Comparison of ENCODE assay signal across 5 cellular contexts in the genomic region with DNA sequence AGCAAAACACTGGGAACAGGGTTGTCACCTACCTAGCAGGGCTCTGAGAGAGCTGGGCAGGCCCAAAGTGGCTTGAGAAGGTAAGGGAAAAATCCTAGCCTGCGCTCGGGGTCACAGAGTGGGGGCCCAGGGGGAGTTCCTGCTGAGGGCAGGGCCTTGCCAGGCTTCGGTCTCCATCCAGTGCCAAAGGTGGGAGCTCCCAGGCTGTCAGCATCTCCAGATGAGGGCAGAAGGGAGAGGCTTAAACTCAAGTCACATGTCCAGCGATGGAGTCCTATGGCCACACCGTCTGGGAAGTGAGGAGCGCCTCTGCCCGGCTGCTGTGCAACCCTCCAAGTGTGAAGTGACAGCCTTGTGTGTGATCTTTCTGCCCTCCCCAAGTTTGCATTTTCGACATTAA. TPM values are rescaled to one million over a fixed set of nuclear protein-coding genes. Genes with fewer than 3 reads are reported as not detected.
DNase-seq lines count a peak whose midpoint lies in the region; ATAC-seq, FAIRE-seq and TF ChIP-seq lines count a peak whose summit lies in the region.
"Not testable (repeated sequence)": the region's sequence is repeated elsewhere in the genome, so short reads cannot be mapped to it uniquely, and the experiment has no call there.

No MANE protein-coding gene starts in this region.

- H3K4me1 Mint-ChIP-seq in GM23338: peaks cover 28% of the 10 kb centered on the region

- not testable (repeated sequence) for H4K20me1 ChIP-seq in GM23338 (replicated peaks; ENCODE audit: insufficient read depth); K562 (replicated peaks; ENCODE audit: control insufficient read depth, insufficient read depth, low read length)

- not testable (repeated sequence) for H3K9me1 ChIP-seq in K562 (ENCODE audit: control insufficient read depth, insufficient read depth, low read length)

- H3K9me3 ChIP-seq in K562 (replicated peaks; ENCODE audit: control insufficient read depth, insufficient read depth, low read depth, low read length): not testable (repeated sequence)

- H3K4me3 ChIP-seq in GM23338, K562: not testable (repeated sequence)

- CTCF ChIA-PET in K562 (lab: Yijun Ruan, JAX; ENCODE audit: low intra/inter-chr PET ratio): not testable (repeated sequence)

- H3K9me3 Mint-ChIP-seq in GM23338: not testable (repeated sequence)

- not testable (repeated sequence) for H2AFZ ChIP-seq in GM23338; K562 (ENCODE audit: low read depth, low read length)

- in situ Hi-C loops in K562 (cut with MboI): not testable (repeated sequence)

- H3K4me2 ChIP-seq in GM23338; K562 (ENCODE audit: insufficient read depth, low read length): not testable (repeated sequence)

- H3F3A ChIP-seq in GM23338 (replicated peaks; ENCODE audit: low read depth): peaks cover 28% of the 10 kb centered on the region

- H3K36me3 ChIP-seq in GM23338 (ENCODE audit: insufficient read depth); K562 (ENCODE audit: control insufficient read depth, insufficient read depth, low read length): not testable (repeated sequence)

- not testable (repeated sequence) for TF ChIP-seq POLR2A in K562 (conservative IDR thresholded peaks at IDR 0.05)

- intact Hi-C loops in K562 (cut with micrococcal nuclease); left colon (cut with DNase I, micrococcal nuclease): not testable (repeated sequence)

- 72% methylated on average over 8 of the region's 8 CpGs for WGBS in K562 (ENCODE audit: insufficient coverage, low coverage, missing lambda C conversion rate)

- not testable (repeated sequence) for DNase-seq in GM23338 (ENCODE audit: low spot score); K562 (ENCODE audit: extremely low read depth in 1 of 4, low spot score in 3 of 4); left colon
- peak; percentile 14 for DNase-seq in NCI-H82 (lab: John Stamatoyannopoulos, UW)

- peaks cover 37% of the 10 kb centered on the region for H3K36me3 Mint-ChIP-seq in GM23338 (ENCODE audit: low read depth)

- not testable (repeated sequence) for TF ChIP-seq EP300 in K562 (IDR thresholded peaks at IDR 0.05; ENCODE audit: low read length)

- H3K27ac ChIP-seq in GM23338 (ENCODE audit: low read depth): peak overlapping the region; percentile 84
- not testable (repeated sequence) for H3K27ac ChIP-seq in K562 (ENCODE audit: extremely low read depth, low read depth, low read length)

- H3K79me2 ChIP-seq in GM23338 (replicated peaks; ENCODE audit: insufficient read depth); K562 (ENCODE audit: control insufficient read depth, insufficient read depth, low read length): not testable (repeated sequence)

- not testable (repeated sequence) for H3K4me3 Mint-ChIP-seq in GM23338

- H3K9ac ChIP-seq in K562 (ENCODE audit: insufficient read depth in 1 of 2, low read depth in 2 of 2, low read length in 2 of 2): not testable (repeated sequence)

- H3K27me3 ChIP-seq in GM23338 (ENCODE audit: insufficient read depth); K562 (ENCODE audit: control insufficient read depth in 2 of 2, insufficient read depth in 2 of 2, low read length in 2 of 2): not testable (repeated sequence)

- peak in 1 of 2 experiments; percentile 32; a peak in 1 of 4 replicates for TF ChIP-seq CTCF in GM23338 (conservative IDR thresholded peaks at IDR 0.05; ENCODE audit: low read depth in 2 of 2)
- TF ChIP-seq CTCF in K562 (IDR thresholded peaks at IDR 0.05 in 2 of 3, conservative IDR thresholded peaks at IDR 0.05 in 1 of 3; ENCODE audit: insufficient read depth in 2 of 3, low read depth in 1 of 3, low read length in 3 of 3): not testable (repeated sequence)

- BruUV-seq in K562 (replicated peaks; lab: Mats Ljungman, UMichigan): not testable (repeated sequence)

- not testable (repeated sequence) for H3K27me3 Mint-ChIP-seq in GM23338 (ENCODE audit: insufficient read depth, low read depth, poor library complexity)

- not testable (repeated sequence) for H3K9me2 ChIP-seq in GM23338 (ENCODE audit: insufficient read depth)

- FAIRE-seq in K562 (lab: Jason Lieb, UNC): not testable (repeated sequence)

- ATAC-seq in GM23338: peak; percentile 7; the same call in 2 of the 3 replicates
- peak; percentile 52; the same call in 2 of the 3 replicates for ATAC-seq in K562
- peak; percentile 31 for ATAC-seq in esophagus mucosa
- peak; percentile 31 for ATAC-seq in left colon

- H3K27ac Mint-ChIP-seq in GM23338: 0 out of 2 replicates have a peak overlapping the region, but pooled peaks have one; percentile 59

- not testable (repeated sequence) for TF ChIP-seq RAD21 in K562 (CRISPR knock-in tag; conservative IDR thresholded peaks at IDR 0.05 in 1 of 2, IDR thresholded peaks at IDR 0.05 in 1 of 2)

- POLR2A ChIA-PET in K562 (lab: Yijun Ruan, JAX): interaction anchor here (0.6 to 1.3 kb wide), 3 partner anchors 16 to 561 kb away, joined by 3 to 4 read pairs (median 3); no protein-coding TSS in a partner anchor

- peaks cover 24% of the 10 kb centered on the region for H3K4me1 ChIP-seq in GM23338 (ENCODE audit: insufficient read depth)
- H3K4me1 ChIP-seq in K562 (replicated peaks in 1 of 2; ENCODE audit: control insufficient read depth in 2 of 2, insufficient read depth in 2 of 2, low read length in 2 of 2): not testable (repeated sequence)

RNA-seq across cellular contexts. Expression of a gene that starts 11.2 kb away (rescaled TPM):
- 532 and 878 TPM in 2 replicates for total RNA-seq in GM23338 (2014; rRNA removed; shearing (Covaris generic))
- 2,534 and 2,723 TPM in 2 replicates for polyA plus RNA-seq in GM23338 (2016; fragmentation: Nextera tagmentation; extraction: Ambion mirVana)
- 66.1 and 87.1 TPM in 2 replicates for total RNA-seq in K562 (2011; cell fraction: chromatin; rRNA removed; ENCODE audit: low replicate concordance)
- total RNA-seq in K562 (2011; cell fraction: nucleolus; rRNA removed): 111 and 135 TPM in 2 replicates
- total RNA-seq in K562 (2011; cell fraction: nucleoplasm; rRNA removed): 140 and 150 TPM in 2 replicates
- 1,178 and 1,281 TPM in 2 replicates for total RNA-seq in K562 (2014; rRNA removed)
- total RNA-seq in K562 (2014; rRNA removed; fragmentation: Illumina TruSeq; extraction: Trizol): 1,116 and 1,227 TPM in 2 replicates
- total RNA-seq in K562 (2015; rRNA removed; fragmentation: Illumina TruSeq; extraction: Trizol): 976 and 1,027 TPM in 2 replicates
- 499 and 523 TPM in 2 replicates for total RNA-seq in K562 (2021)
- polyA plus RNA-seq in K562 (2011; rRNA removed): 839 and 1,074 TPM in 2 replicates
- polyA plus RNA-seq in K562 (2011; cell fraction: cytosol; rRNA removed): 254 and 811 TPM in 2 replicates
- 160 and 368 TPM in 2 replicates for polyA plus RNA-seq in K562 (2011; cell fraction: nucleus; rRNA removed)
- polyA plus RNA-seq in K562 (2012): 421 and 1,566 TPM in 2 replicates
- polyA plus RNA-seq in K562 (2014; fragmentation: Illumina TruSeq; extraction: Trizol): 1,614 and 1,625 TPM in 2 replicates
- polyA plus RNA-seq in K562 (2014; fragmentation: Nextera tagmentation; extraction: Ambion mirVana): 1,000 to 10,000 TPM; 2,515 to 2,737 TPM
- polyA plus RNA-seq in K562 (2014; rRNA removed): 1,487 and 1,540 TPM in 2 replicates
- 775 and 778 TPM in 2 replicates for polyA minus RNA-seq in K562 (2011; rRNA and poly(A)+ RNA removed)
- 126 and 154 TPM in 2 replicates for polyA minus RNA-seq in K562 (2011; cell fraction: cytosol; rRNA and poly(A)+ RNA removed)
- 43.4 and 90.9 TPM in 2 replicates for polyA minus RNA-seq in K562 (2011; cell fraction: nucleus; rRNA and poly(A)+ RNA removed)
- 165 TPM for total RNA-seq in esophagus mucosa
- total RNA-seq in left colon: 100 to 1,000 TPM; 171 to 193 TPM

RNA-seq across cellular contexts. Expression of a gene that starts 23.9 kb away (rescaled TPM):
- total RNA-seq in GM23338 (2014; rRNA removed; shearing (Covaris generic)): 254 and 281 TPM in 2 replicates
- polyA plus RNA-seq in GM23338 (2016; fragmentation: Nextera tagmentation; extraction: Ambion mirVana): 156 and 162 TPM in 2 replicates
- total RNA-seq in K562 (2011; cell fraction: chromatin; rRNA removed; ENCODE audit: low replicate concordance): 26.5 and 51.2 TPM in 2 replicates
- total RNA-seq in K562 (2011; cell fraction: nucleolus; rRNA removed): 19.3 and 20.1 TPM in 2 replicates
- 46.7 and 64.7 TPM in 2 replicates for total RNA-seq in K562 (2011; cell fraction: nucleoplasm; rRNA removed)
- total RNA-seq in K562 (2014; rRNA removed): 68.9 and 72.4 TPM in 2 replicates
- total RNA-seq in K562 (2014; rRNA removed; fragmentation: Illumina TruSeq; extraction: Trizol): 81.7 and 86.5 TPM in 2 replicates
- total RNA-seq in K562 (2015; rRNA removed; fragmentation: Illumina TruSeq; extraction: Trizol): 76.2 and 83.4 TPM in 2 replicates
- total RNA-seq in K562 (2021): 86.0 and 87.8 TPM in 2 replicates
- polyA plus RNA-seq in K562 (2011; rRNA removed): 95.0 and 139 TPM in 2 replicates
- 53.8 and 59.9 TPM in 2 replicates for polyA plus RNA-seq in K562 (2011; cell fraction: cytosol; rRNA removed)
- 18.7 and 19.1 TPM in 2 replicates for polyA plus RNA-seq in K562 (2011; cell fraction: nucleus; rRNA removed)
- polyA plus RNA-seq in K562 (2012): 69.5 and 81.6 TPM in 2 replicates
- 91.4 and 103 TPM in 2 replicates for polyA plus RNA-seq in K562 (2014; fragmentation: Illumina TruSeq; extraction: Trizol)
- polyA plus RNA-seq in K562 (2014; fragmentation: Nextera tagmentation; extraction: Ambion mirVana): 10 to 100 TPM; 11.5 to 17.6 TPM
- 85.1 and 87.2 TPM in 2 replicates for polyA plus RNA-seq in K562 (2014; rRNA removed)
- 81.6 and 94.1 TPM in 2 replicates for polyA minus RNA-seq in K562 (2011; rRNA and poly(A)+ RNA removed)
- polyA minus RNA-seq in K562 (2011; cell fraction: cytosol; rRNA and poly(A)+ RNA removed): 33.5 and 47.6 TPM in 2 replicates
- 10.1 and 12.8 TPM in 2 replicates for polyA minus RNA-seq in K562 (2011; cell fraction: nucleus; rRNA and poly(A)+ RNA removed)
- 28.7 TPM for total RNA-seq in esophagus mucosa
- total RNA-seq in left colon: 10 to 100 TPM; 51.1 to 59.0 TPM
